In genomic region chr21:45301521-45302081, GRCh38 we compare ENCODE assay signal across 10 cellular contexts. TPM values are rescaled to one million over a fixed set of nuclear protein-coding genes. Genes with fewer than 3 reads are reported as not detected.
A peak's percentile ranks its signal among the peaks of the same experiment; 100 is the strongest.
DNase-seq lines count a peak whose midpoint lies in the region; ATAC-seq, FAIRE-seq and TF ChIP-seq lines count a peak whose summit lies in the region.
"Had no signal": no experiment of that assay in that cellular context is flagged by ENCODE, and none has a peak within 500 bp of the region (broad histone marks: within the 10 kb centered on the region; RNA-seq: fewer than 3 reads in every experiment).

No MANE protein-coding gene starts in this region.

- FAIRE-seq in H1 (lab: Jason Lieb, UNC) = no peak

- H2BK20ac ChIP-seq in H1 (ENCODE audit: low read length) = no peak overlapping the region

- no peak overlapping the region for H3K56ac ChIP-seq in H1 (replicated peaks; ENCODE audit: insufficient read length, low read depth, low read length)

- TF ChIP-seq CTCF in heart right ventricle (IDR thresholded peaks at IDR 0.05) = no peak
- no peak for TF ChIP-seq CTCF in H1 (IDR thresholded peaks at IDR 0.05; ENCODE audit: control extremely low read depth in 1 of 3, insufficient read depth in 1 of 3, low read depth in 1 of 3, low read length in 3 of 3)
- no peak for TF ChIP-seq CTCF in osteoblast (IDR thresholded peaks at IDR 0.05; ENCODE audit: extremely low read depth, low read depth, low read length)
- TF ChIP-seq CTCF in uterus (IDR thresholded peaks at IDR 0.05) = no peak

- no peak overlapping the region for H3K9ac ChIP-seq in H1 (replicated peaks in 1 of 4; ENCODE audit: extremely low read depth in 1 of 4, low read depth in 3 of 4, low read length in 3 of 4)

- 0 out of 2 replicates have a peak overlapping the region, but pooled peaks have one; percentile 24 for H2BK5ac ChIP-seq in H1 (ENCODE audit: low read depth, low read length)

- H3K79me2 ChIP-seq in H1 (ENCODE audit: control insufficient read depth in 1 of 2, insufficient read depth in 2 of 2, low read length in 2 of 2) (no peaks in the 10 kb centered on the region), osteoblast (ENCODE audit: insufficient read depth, low read length) (peaks cover 4% of the 10 kb centered on the region)

- H2BK120ac ChIP-seq in H1 (replicated peaks; ENCODE audit: low read depth, low read length) = no peak overlapping the region

- CTCF ChIA-PET in H1 (lab: Charles Lee; ENCODE audit: partially characterized antibody) = interaction anchor here (1.3 to 5.0 kb wide), 4 partner anchors 9 to 139 kb away, joined by 3 to 17 read pairs (median 8); no protein-coding TSS in a partner anchor

- H3K4me2 ChIP-seq in H1 (ENCODE audit: insufficient read depth in 1 of 2, low read depth in 2 of 2, low read length in 2 of 2) = 0 out of 4 replicates have a peak overlapping the region, but pooled peaks of 1 of the 2 experiments have one; percentile 1
- H3K4me2 ChIP-seq in osteoblast (ENCODE audit: insufficient read depth, low read length) = no peak overlapping the region

- H3K4me3 ChIP-seq in heart right ventricle (no peak overlapping the region), H1 (ENCODE audit: extremely low read depth in 1 of 4, insufficient read depth in 2 of 4, low read depth in 3 of 4, low read length in 4 of 4) (no peak overlapping the region), osteoblast (ENCODE audit: insufficient read depth, low read length) (no peak overlapping the region), uterus (no peak overlapping the region)

- no peaks in the 10 kb centered on the region for H3K27me3 ChIP-seq in heart right ventricle
- H3K27me3 ChIP-seq in H1 (replicated peaks in 1 of 4; ENCODE audit: control insufficient read depth in 3 of 4, extremely low read depth in 1 of 4, insufficient read depth in 3 of 4, low read length in 3 of 4) = no peaks in the 10 kb centered on the region
- no peaks in the 10 kb centered on the region for H3K27me3 ChIP-seq in osteoblast (ENCODE audit: insufficient read depth, low read length)
- H3K27me3 ChIP-seq in uterus = no peaks in the 10 kb centered on the region

- H3K23ac ChIP-seq in H1 (ENCODE audit: insufficient read length) = no peak overlapping the region

- H3K27ac ChIP-seq in heart right ventricle = peak overlapping the region; percentile 88 to 97 (median 90)
- no peak overlapping the region for H3K27ac ChIP-seq in H1 (ENCODE audit: low read depth, low read length)
- peak overlapping the region; percentile 23 for H3K27ac ChIP-seq in osteoblast (ENCODE audit: low read depth, low read length)
- peak overlapping the region; percentile 72 to 75 for H3K27ac ChIP-seq in uterus

- WGBS in heart right ventricle, 2 donors = 87 to 89% methylated on average over 20 of the region's 20 CpGs
- WGBS in H1 (ENCODE audit: extremely low coverage in 1 of 2, insufficient coverage in 1 of 2, insufficient read length in 1 of 2, insufficient replicate concordance in 2 of 2, low coverage in 1 of 2, low lambda C conversion rate in 2 of 2, missing lambda C conversion rate in 1 of 2), 2 experiments = 90% methylated on average over 20 of the region's 20 CpGs; no CpG with 5 or more reads in 1 of the 2 experiments

- H4K5ac ChIP-seq in H1 (ENCODE audit: insufficient read length, low read depth, low read length) = no peak overlapping the region

- POLR2A ChIA-PET in H1 (lab: Charles Lee; ENCODE audit: partially characterized antibody) = interaction anchor here (0.9 kb wide), 1 partner anchor 156 kb away, joined by 3 read pairs; no protein-coding TSS in a partner anchor

- DNase-seq in heart right ventricle (no peak), cardiac septum (ENCODE audit: low spot score) (no peak), H1 (ENCODE audit: low read depth in 1 of 2, low spot score in 2 of 2) (no peak), osteoblast (ENCODE audit: insufficient read length, low spot score, missing footprints) (no peak), uterus (no peak), NCI-H2029 treated with DMSO at 0.1 percent for 48 hours (lab: John Stamatoyannopoulos, UW) (no peak), erythroblast (lab: John Stamatoyannopoulos, UW) (no peak), NCI-H345 treated with DMSO at 0.1 percent for 48 hours (lab: John Stamatoyannopoulos, UW; ENCODE audit: unreplicated experiment) (no peak)
- DNase-seq: NCI-H69, SIG-M5 had no signal

- no peaks in the 10 kb centered on the region for H3K79me1 ChIP-seq in H1 (ENCODE audit: low read depth, low read length)

- no peak overlapping the region for H3K14ac ChIP-seq in H1 (ENCODE audit: insufficient read length)

- H2BK12ac ChIP-seq in H1 (ENCODE audit: low read depth, low read length) = no peak overlapping the region

- H3K36me3 ChIP-seq in heart right ventricle (no peaks in the 10 kb centered on the region), H1 (ENCODE audit: control insufficient read depth in 2 of 4, insufficient read depth in 4 of 4, low read length in 3 of 4) (no peaks in the 10 kb centered on the region), osteoblast (ENCODE audit: insufficient read depth, low read length) (no peaks in the 10 kb centered on the region), uterus (no peaks in the 10 kb centered on the region)

- H4K20me1 ChIP-seq in H1 (replicated peaks in 1 of 2; ENCODE audit: control insufficient read depth in 1 of 2, insufficient read depth in 2 of 2, low read length in 2 of 2) (no peaks in the 10 kb centered on the region), osteoblast (ENCODE audit: insufficient read depth, low read length) (no peaks in the 10 kb centered on the region)

- H2AK5ac ChIP-seq in H1 (ENCODE audit: low read depth, low read length) = no peak overlapping the region

- no peak overlapping the region for H2BK15ac ChIP-seq in H1 (ENCODE audit: low read length)

- H3K4me1 ChIP-seq in heart right ventricle (peaks cover 25 to 65% (median 45%) of the 10 kb centered on the region in 9 donors), H1 (replicated peaks in 1 of 4; ENCODE audit: control insufficient read depth in 3 of 4, insufficient read depth in 4 of 4, low read length in 3 of 4) (peaks cover 0 to 3% (median 0%) of the 10 kb centered on the region in 4 experiments; a peak in 3 of 7 replicates), osteoblast (ENCODE audit: insufficient read depth, low read length) (peaks cover 11% of the 10 kb centered on the region), uterus (peaks cover 0 to 14% of the 10 kb centered on the region in 2 donors)

- H4K91ac ChIP-seq in H1 (replicated peaks; ENCODE audit: insufficient read length, low read length) = no peak overlapping the region

- peak overlapping the region; percentile 32; the same call in 1 of the 2 replicates for H3K18ac ChIP-seq in H1 (ENCODE audit: extremely low read depth, low read length)

- H3K4ac ChIP-seq in H1 (replicated peaks; ENCODE audit: insufficient read length, low read depth, low read length) = no peak overlapping the region

- TF ChIP-seq POLR2A in H1 (IDR thresholded peaks at IDR 0.05; ENCODE audit: control extremely low read depth in 1 of 2, low read depth in 2 of 2, low read length in 2 of 2) (no peak), uterus (IDR thresholded peaks at IDR 0.05) (no peak), erythroblast (IDR thresholded peaks at IDR 0.05; ENCODE audit: low read length) (no peak)

- intact Hi-C loops in heart right ventricle (cut with DNase I) = loop anchor here in 5 of 10 donors (1.0 to 10.0 kb wide), 5 partner anchors 53 to 63 kb away; no protein-coding TSS in a partner anchor
- intact Hi-C loops in cardiac septum (cut with DNase I) = loop anchor here (2.0 kb wide), 3 partner anchors 17 to 63 kb away; no protein-coding TSS in a partner anchor
- intact Hi-C loops in uterus (cut with DNase I; ENCODE audit: low total_unique reads) = no loop called here

- no peaks in the 10 kb centered on the region; the same call in 1 of the 2 replicates for H3K23me2 ChIP-seq in H1 (ENCODE audit: low read depth, low read length)

- no peak for TF ChIP-seq EP300 in H1 (IDR thresholded peaks at IDR 0.05; ENCODE audit: borderline replicate concordance in 1 of 2, low read depth in 2 of 2, low read length in 2 of 2)

- peak in 2 of 8 donors; percentile 5 to 6 for ATAC-seq in heart right ventricle

- no peak overlapping the region; the same call in 1 of the 2 replicates for H4K8ac ChIP-seq in H1 (ENCODE audit: extremely low read depth, insufficient read depth, low read length)

- H2AFZ ChIP-seq in H1 (ENCODE audit: low read length) (no peak overlapping the region), osteoblast (ENCODE audit: low read length) (no peak overlapping the region)

- H3K9me3 ChIP-seq in heart right ventricle (peaks cover 0 to 6% (median 0%) of the 10 kb centered on the region in 11 donors), H1 (ENCODE audit: insufficient read depth in 2 of 2, low read depth in 1 of 2, low read length in 1 of 2) (no peaks in the 10 kb centered on the region), osteoblast (ENCODE audit: low read depth, low read length) (no peaks in the 10 kb centered on the region), uterus (no peaks in the 10 kb centered on the region)

- TF ChIP-seq RAD21 in H1 (IDR thresholded peaks at IDR 0.05 in 1 of 2, conservative IDR thresholded peaks at IDR 0.05 in 1 of 2; ENCODE audit: low read depth in 2 of 2, low read length in 2 of 2) = no peak

TF ChIP-seq in H1, 55 proteins besides CTCF, POLR2A, EP300 and RAD21 (continues in another document):
- TF ChIP-seq SP4 (IDR thresholded peaks at IDR 0.05; ENCODE audit: low read length) = no peak
- TF ChIP-seq RFX5 (IDR thresholded peaks at IDR 0.05; ENCODE audit: borderline replicate concordance, low read depth, low read length) = no peak

RNA-seq across cellular contexts. Expression of gene POFUT2, which starts 13.9 kb away (rescaled TPM):
- 10 to 100 TPM; 12.7 to 20.4 (median 16.3) TPM for total RNA-seq in heart right ventricle
- 10 to 100 TPM; 18.9 to 20.6 TPM for polyA plus RNA-seq in heart right ventricle
- total RNA-seq in cardiac septum = 20.1 TPM
- total RNA-seq in H1 (2021; fragmentation: NEBNext Ultra II Directional; extraction: Animal tissue kit (Norgen Biotek cat#: 25700)) = 32.1 and 34.6 TPM in 2 replicates
- 13.7 and 21.0 TPM in 2 replicates for polyA plus RNA-seq in H1 (2011; rRNA removed)
- polyA plus RNA-seq in H1 (2011; cell fraction: cytosol; rRNA removed) = 20.3 TPM
- 88.5 TPM for polyA plus RNA-seq in H1 (2011; cell fraction: nucleus; rRNA removed)
- 24.1 to 33.7 TPM (median 29.4 TPM) in 4 replicates for polyA plus RNA-seq in H1 (2012, experiment 1 of 2)
- polyA plus RNA-seq in H1 (2012, experiment 2 of 2) = 15.8 TPM
- polyA plus RNA-seq in H1 (2013, experiment 1 of 2) = 33.3 TPM
- polyA plus RNA-seq in H1 (2013, experiment 2 of 2) = 33.7 TPM
- 11.2 and 13.2 TPM in 2 replicates for polyA minus RNA-seq in H1 (2011; rRNA and poly(A)+ RNA removed)
- 13.0 TPM for polyA minus RNA-seq in H1 (2011; cell fraction: cytosol; rRNA and poly(A)+ RNA removed)
- 28.5 TPM for polyA minus RNA-seq in H1 (2011; cell fraction: nucleus; rRNA and poly(A)+ RNA removed)
- 35.8 and 39.2 TPM in 2 replicates for total RNA-seq in osteoblast
- total RNA-seq in uterus = 10 to 100 TPM in 3 of 4 donors, 1 to 10 TPM in 1; 6.2 to 49.7 (median 24.6) TPM
